In the genomic region with DNA sequence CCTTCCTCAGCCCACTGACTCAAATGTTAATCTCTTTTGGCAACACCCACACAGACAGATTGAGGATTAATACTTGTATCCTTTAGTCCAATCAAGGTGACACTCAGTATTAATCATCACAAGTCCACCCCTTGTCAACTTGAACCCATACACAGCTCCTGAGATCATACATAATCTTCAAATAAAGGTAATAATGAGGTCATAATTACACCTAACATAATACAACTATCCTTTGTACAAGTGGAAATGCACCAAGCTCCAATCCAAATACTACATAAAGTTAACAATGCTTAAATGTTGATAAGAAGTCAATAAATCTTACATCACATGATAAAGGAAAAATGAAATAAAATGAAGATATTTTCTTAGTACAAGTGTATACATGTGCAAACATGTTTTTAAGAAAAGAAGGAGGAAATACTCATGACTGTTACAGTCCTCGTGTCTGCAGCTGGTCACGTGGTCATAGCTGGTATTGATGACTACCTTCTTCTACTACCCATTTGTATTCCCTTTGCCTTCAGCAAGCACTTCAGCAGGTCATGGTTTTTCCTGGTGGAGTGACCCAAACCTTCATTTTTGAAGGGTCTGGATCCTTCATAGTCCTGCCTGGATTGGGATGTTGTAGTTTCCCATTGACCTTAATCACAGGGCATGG, we compare ENCODE assay signal across 4 cellular contexts. TPM values are rescaled to one million over a fixed set of nuclear protein-coding genes. Genes with fewer than 3 reads are reported as not detected.
"Had no signal": no experiment of that assay in that cellular context is flagged by ENCODE, and none has a peak within 500 bp of the region (broad histone marks: within the 10 kb centered on the region; RNA-seq: fewer than 3 reads in every experiment).

No MANE protein-coding gene starts in this region.

RNA-seq across cellular contexts. Expression of gene FASLG, which starts 29.7 kb away (rescaled TPM):
- total RNA-seq: GM23248, H4, H7, HT-29 had no signal
- polyA plus RNA-seq: GM23248 had no signal
